37 cellular contexts compared by ENCODE assay signal in the genomic region with DNA sequence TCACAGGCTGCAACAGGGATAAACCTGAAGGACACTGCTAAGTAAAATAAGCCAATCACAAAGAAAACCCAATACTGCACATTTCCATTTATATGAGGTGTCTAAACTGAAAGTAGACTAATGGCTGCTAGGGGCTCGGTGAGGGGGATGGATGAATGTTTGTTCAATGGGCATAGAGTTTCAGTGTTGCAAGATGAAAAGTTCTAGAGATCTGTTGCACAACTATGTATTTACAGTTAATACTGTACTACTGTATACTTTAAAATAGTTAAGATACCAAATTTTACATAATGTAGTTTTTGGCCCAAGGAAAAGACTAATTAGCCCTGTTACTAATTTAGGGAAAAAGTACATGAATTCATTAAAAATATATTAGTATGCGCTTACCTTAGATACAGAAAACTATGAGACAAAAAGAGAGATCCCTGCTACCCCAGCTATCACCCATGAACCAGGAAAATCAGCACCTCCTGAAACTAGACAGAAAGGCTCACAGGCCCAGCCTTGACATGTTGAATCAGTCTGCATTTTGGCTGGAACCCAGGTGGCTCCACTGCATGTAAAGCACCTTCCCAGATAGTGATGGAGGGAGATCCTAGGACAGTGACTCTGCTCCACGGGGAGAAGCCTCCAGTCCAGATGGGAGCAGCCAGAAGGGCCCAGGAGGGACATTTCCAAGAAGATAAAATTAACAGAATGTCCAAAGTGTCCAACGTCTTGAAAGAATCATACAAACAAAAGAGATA. TPM values are rescaled to one million over a fixed set of nuclear protein-coding genes. Genes with fewer than 3 reads are reported as not detected.
"Had no signal": no experiment of that assay in that cellular context is flagged by ENCODE, and none has a peak within 500 bp of the region (broad histone marks: within the 10 kb centered on the region; RNA-seq: fewer than 3 reads in every experiment).

No MANE protein-coding gene starts in this region.

- H3K27me3 ChIP-seq: body of pancreas, breast epithelium, Peyer's patch, SJSA1 had no signal

- H3K36me3 Mint-ChIP-seq: activated naive CD4-positive, alpha-beta T cell treated with anti-CD3 and anti-CD28 coated beads, Interleukin-2, amount 50 U/mL, for 24 hours had no signal

- ATAC-seq: body of pancreas had no signal

- H3K4me3 ChIP-seq: body of pancreas, breast epithelium, Peyer's patch, SJSA1 had no signal

- H3K4me1 ChIP-seq: body of pancreas, breast epithelium, Peyer's patch, SJSA1 had no signal

- H3K9me3 ChIP-seq: body of pancreas, breast epithelium, Peyer's patch, SJSA1, SK-N-SH had no signal

- DNase-seq: activated CD4-positive, alpha-beta T cell treated with anti-CD3 and anti-CD28 coated beads, Interleukin-2, amount 10 ng/mL, durations not matched to agents 24 days and 14 days; activated CD4-positive, alpha-beta T cell treated with anti-CD3 and anti-CD28 coated beads, Interleukin-2, amount 50 U/mL, for 4 hours; activated CD8-positive, alpha-beta memory T cell treated with anti-CD3 and anti-CD28 coated beads for 24 hours; activated gamma-delta T cell; activated naive CD4-positive, alpha-beta T cell treated with Interleukin-2 at 50 U/mL for 16 hours; activated naive CD8-positive, alpha-beta T cell treated with anti-CD3 and anti-CD28 coated beads, Interleukin-2, amount 10 ng/mL, durations not matched to agents 7 days and 5 days; activated T-cell treated with anti-CD3 and anti-CD28 coated beads, Interleukin-2, amount 50 U/mL, for 24 hours; body of pancreas; MM.1S; MV-4-11; NCI-H1092 treated with DMSO at 0.1 percent for 48 hours; NCI-H1417; NCI-H146; NCI-H187; NCI-H2029 treated with DMSO at 0.1 percent for 48 hours; NCI-H2107; NCI-H2171; NCI-H2227 treated with DMSO at 0.1 percent for 48 hours; NCI-H446; NCI-H510A treated with DMSO at 0.1 percent for 48 hours; NCI-H69; NCI-H82; NK-92 treated with Interleukin-12 subunit alpha and Interleukin-12 subunit beta, amount 100 ng/mL, for 24 hours; PC-3; Peyer's patch; RPMI8226; SHP77 treated with DMSO at 0.1 percent for 48 hours; SK-N-SH had no signal

- H3K36me3 ChIP-seq: breast epithelium, Peyer's patch, SJSA1 had no signal

- H3K27ac ChIP-seq: body of pancreas, breast epithelium, KMS-11, Peyer's patch, SJSA1 had no signal

- H3K4me3 Mint-ChIP-seq: activated CD4-positive, alpha-beta T cell treated with anti-CD3 and anti-CD28 coated beads, Interleukin-2, amount 10 ng/mL, durations not matched to agents 24 days and 14 days; activated naive CD4-positive, alpha-beta T cell treated with anti-CD3 and anti-CD28 coated beads, Interleukin-2, amount 50 U/mL, for 24 hours; activated naive CD8-positive, alpha-beta T cell treated with anti-CD3 and anti-CD28 coated beads, Interleukin-2, amount 10 ng/mL, durations not matched to agents 7 days and 5 days; activated T-cell treated with anti-CD3 and anti-CD28 coated beads, Interleukin-2, amount 50 U/mL, for 24 hours; T-helper 1 cell treated with Interleukin-12 subunit alpha and Interleukin-12 subunit beta and Interleukin-4 antibody, amounts not matched to agents 30 μg/mL and 1 μg/mL, for 36 hours; T-helper 2 cell treated with Interferon-gamma antibody and Interleukin-4, amounts not matched to agents 5 μg/mL and 100 μg/mL, for 36 hours had no signal

- H3K27me3 Mint-ChIP-seq: activated CD4-positive, alpha-beta T cell treated with anti-CD3 and anti-CD28 coated beads, Interleukin-2, amount 10 ng/mL, durations not matched to agents 24 days and 14 days; activated naive CD4-positive, alpha-beta T cell treated with anti-CD3 and anti-CD28 coated beads, Interleukin-2, amount 50 U/mL, for 24 hours; activated naive CD8-positive, alpha-beta T cell treated with anti-CD3 and anti-CD28 coated beads, Interleukin-2, amount 10 ng/mL, durations not matched to agents 7 days and 5 days; activated T-cell treated with anti-CD3 and anti-CD28 coated beads, Interleukin-2, amount 50 U/mL, for 24 hours had no signal

- H3K9me3 Mint-ChIP-seq: activated naive CD4-positive, alpha-beta T cell treated with anti-CD3 and anti-CD28 coated beads, Interleukin-2, amount 50 U/mL, for 24 hours; activated naive CD8-positive, alpha-beta T cell treated with anti-CD3 and anti-CD28 coated beads, Interleukin-2, amount 10 ng/mL, durations not matched to agents 7 days and 5 days; activated T-cell treated with anti-CD3 and anti-CD28 coated beads, Interleukin-2, amount 50 U/mL, for 24 hours had no signal

- H3K27ac Mint-ChIP-seq: activated CD4-positive, alpha-beta T cell treated with anti-CD3 and anti-CD28 coated beads, Interleukin-2, amount 10 ng/mL, durations not matched to agents 24 days and 14 days; activated naive CD8-positive, alpha-beta T cell treated with anti-CD3 and anti-CD28 coated beads, Interleukin-2, amount 10 ng/mL, durations not matched to agents 7 days and 5 days; activated T-cell treated with anti-CD3 and anti-CD28 coated beads, Interleukin-2, amount 50 U/mL, for 24 hours; activated T-helper 2 cell treated with anti-CD3 and anti-CD28 coated beads, Interferon-gamma antibody, Interleukin-2, Interleukin-4, amounts not matched to agents 10 μg/mL and 5 μg/mL and 100 μg/mL, durations not matched to agents 14 hours and 24 hours and 36 hours; T-helper 1 cell treated with Interleukin-12 subunit alpha and Interleukin-12 subunit beta and Interleukin-4 antibody, amounts not matched to agents 30 μg/mL and 1 μg/mL, for 36 hours; T-helper 2 cell treated with Interferon-gamma antibody and Interleukin-4, amounts not matched to agents 5 μg/mL and 100 μg/mL, for 36 hours had no signal

RNA-seq across cellular contexts. Expression of a gene that starts 58.4 kb away (rescaled TPM):
- total RNA-seq: body of pancreas, cardiac septum, LHCN-M2, PC-3, SJSA1 had no signal
- polyA plus RNA-seq: SK-N-SH had no signal
